21 cellular contexts compared by ENCODE assay signal in the genomic region with DNA sequence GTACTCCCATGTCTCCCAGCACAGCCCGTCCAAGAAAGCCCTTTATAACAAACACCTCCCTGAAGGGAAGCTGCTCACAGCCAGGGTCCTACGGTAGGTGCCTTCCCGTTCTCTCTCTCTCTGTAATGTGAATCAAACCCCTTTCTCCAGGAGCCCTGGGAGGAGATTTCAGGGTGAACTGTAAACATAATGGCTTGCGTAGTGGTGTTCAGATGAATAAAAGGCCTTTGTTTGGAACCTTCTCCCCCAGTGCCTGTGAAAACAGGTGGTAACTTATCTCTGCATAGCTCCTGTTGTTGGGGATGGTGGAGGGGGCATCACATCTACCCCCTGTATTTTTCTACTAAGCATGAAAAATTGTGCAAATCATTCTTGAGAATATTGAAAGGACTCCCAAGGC. TPM values are rescaled to one million over a fixed set of nuclear protein-coding genes. Genes with fewer than 3 reads are reported as not detected.
A peak's percentile ranks its signal among the peaks of the same experiment; 100 is the strongest.
DNase-seq lines count a peak whose midpoint lies in the region; ATAC-seq and TF ChIP-seq lines count a peak whose summit lies in the region.
"Had no signal": no experiment of that assay in that cellular context is flagged by ENCODE, and none has a peak within 500 bp of the region (broad histone marks: within the 10 kb centered on the region; RNA-seq: fewer than 3 reads in every experiment).

No MANE protein-coding gene starts in this region.

- H3K4me1 Mint-ChIP-seq in stimulated activated naive CD8-positive, alpha-beta T cell treated with anti-CD3 and anti-CD28 coated beads, Interleukin-15, amount 100 ng/mL, for 72 hours, result no peaks in the 10 kb centered on the region
- H3K4me1 Mint-ChIP-seq in activated B cell treated with CpG ODN at 0.5 μM for 24 hours (no peaks in the 10 kb centered on the region), naive B cell (no peaks in the 10 kb centered on the region)
- no peaks in the 10 kb centered on the region for H3K4me1 Mint-ChIP-seq in stimulated activated naive B cell treated with anti-CD40 and anti-IgM and Interleukin-4, amounts not matched to agents 10 μg/mL and 1 μg/mL and 100 μg/mL, for 72 hours

- peak overlapping the region; percentile 79 to 98 for H3K27ac Mint-ChIP-seq in stimulated activated naive CD8-positive, alpha-beta T cell treated with anti-CD3 and anti-CD28 coated beads, Interleukin-15, amount 100 ng/mL, for 72 hours
- H3K27ac Mint-ChIP-seq in activated B cell treated with CpG ODN at 0.5 μM for 24 hours (peak overlapping the region; percentile 30), naive B cell (peak overlapping the region in 4 of 6 donors; percentile 22 to 74 (median 54))
- peak overlapping the region; percentile 74 for H3K27ac Mint-ChIP-seq in stimulated activated naive B cell treated with anti-CD40 and anti-IgM and Interleukin-4, amounts not matched to agents 10 μg/mL and 1 μg/mL and 100 μg/mL, for 72 hours

- no peaks in the 10 kb centered on the region for H3K27me3 Mint-ChIP-seq in stimulated activated naive CD8-positive, alpha-beta T cell treated with anti-CD3 and anti-CD28 coated beads, Interleukin-15, amount 100 ng/mL, for 72 hours
- H3K27me3 Mint-ChIP-seq in activated B cell treated with CpG ODN at 0.5 μM for 24 hours (no peaks in the 10 kb centered on the region), naive B cell (no peaks in the 10 kb centered on the region)
- H3K27me3 Mint-ChIP-seq in stimulated activated naive B cell treated with anti-CD40 and anti-IgM and Interleukin-4, amounts not matched to agents 10 μg/mL and 1 μg/mL and 100 μg/mL, for 72 hours, result no peaks in the 10 kb centered on the region
- H3K27me3 Mint-ChIP-seq: CD4-positive, alpha-beta memory T cell had no signal

- no peak for DNase-seq in stimulated activated naive CD8-positive, alpha-beta T cell treated with anti-CD3 and anti-CD28 coated beads, Interleukin-15, amount 100 ng/mL, for 72 hours
- DNase-seq in stimulated activated naive CD8-positive, alpha-beta T cell treated with anti-CD3 and anti-CD28 coated beads, Interleukin-15, Interleukin-2, amounts not matched to agents 100 U/mL and 50 U/mL, for 24 hours, result no peak
- DNase-seq in activated B cell treated with CpG ODN at 0.5 μM for 24 hours (no peak), naive B cell (no peak), SHP77 (lab: John Stamatoyannopoulos, UW) (no peak)
- no peak for DNase-seq in stimulated activated naive B cell treated with anti-CD40 and anti-IgM and Interleukin-4, amounts not matched to agents 10 μg/mL and 1 μg/mL and 100 μg/mL, for 72 hours
- DNase-seq: CD4-positive, alpha-beta memory T cell; DMS153; GDM1; GOT3; KBM-7; NCI-H1105 treated with DMSO at 0.1 percent for 48 hours; NCI-H1694 treated with DMSO at 0.1 percent for 48 hours; NCI-H2107; NCI-H510A treated with DMSO at 0.1 percent for 48 hours; NCI-H774 had no signal

- H3K4me3 Mint-ChIP-seq in stimulated activated naive CD8-positive, alpha-beta T cell treated with anti-CD3 and anti-CD28 coated beads, Interleukin-15, amount 100 ng/mL, for 72 hours, result no peak overlapping the region
- H3K4me3 Mint-ChIP-seq in activated B cell treated with CpG ODN at 0.5 μM for 24 hours, result no peak overlapping the region
- no peak overlapping the region for H3K4me3 Mint-ChIP-seq in naive B cell
- no peak overlapping the region for H3K4me3 Mint-ChIP-seq in stimulated activated naive B cell treated with anti-CD40 and anti-IgM and Interleukin-4, amounts not matched to agents 10 μg/mL and 1 μg/mL and 100 μg/mL, for 72 hours
- H3K4me3 Mint-ChIP-seq: CD4-positive, alpha-beta memory T cell had no signal

- no peak for ATAC-seq in stimulated activated naive CD8-positive, alpha-beta T cell treated with anti-CD3 and anti-CD28 coated beads, Interleukin-15, amount 100 ng/mL, for 72 hours
- no peak for ATAC-seq in stimulated activated naive CD8-positive, alpha-beta T cell treated with anti-CD3 and anti-CD28 coated beads, Interleukin-15, Interleukin-2, amounts not matched to agents 100 U/mL and 50 U/mL, for 24 hours
- ATAC-seq in activated B cell treated with CpG ODN at 0.5 μM for 24 hours (ENCODE audit: low read depth), result no peak
- no peak for ATAC-seq in naive B cell (ENCODE audit: low read depth in 2 of 2)
- ATAC-seq in stimulated activated naive B cell treated with anti-CD40 and anti-IgM and Interleukin-4, amounts not matched to agents 10 μg/mL and 1 μg/mL and 100 μg/mL, for 72 hours (replicated peaks), result no peak
- no peak for ATAC-seq in GM19351 (IDR thresholded peaks at IDR 0.05; ENCODE audit: unreplicated experiment)
- no peak for ATAC-seq in GM21360 (IDR thresholded peaks at IDR 0.05; ENCODE audit: unreplicated experiment)
- ATAC-seq: A549 had no signal

- POLR2A ChIA-PET in activated B cell treated with CpG ODN at 0.5 μM for 24 hours (lab: Charles Lee), result no interaction called here

- TF ChIP-seq CTCF in activated B cell treated with CpG ODN at 0.5 μM for 24 hours (IDR thresholded peaks at IDR 0.05), result no peak

- H3K9me3 Mint-ChIP-seq in stimulated activated naive CD8-positive, alpha-beta T cell treated with anti-CD3 and anti-CD28 coated beads, Interleukin-15, amount 100 ng/mL, for 72 hours, result no peaks in the 10 kb centered on the region
- H3K9me3 Mint-ChIP-seq in activated B cell treated with CpG ODN at 0.5 μM for 24 hours (no peaks in the 10 kb centered on the region), naive B cell (no peaks in the 10 kb centered on the region)
- no peaks in the 10 kb centered on the region for H3K9me3 Mint-ChIP-seq in stimulated activated naive B cell treated with anti-CD40 and anti-IgM and Interleukin-4, amounts not matched to agents 10 μg/mL and 1 μg/mL and 100 μg/mL, for 72 hours
- H3K9me3 Mint-ChIP-seq: CD4-positive, alpha-beta memory T cell had no signal

- intact Hi-C loops in activated B cell treated with CpG ODN at 0.5 μM for 24 hours (cut with micrococcal nuclease), result loop anchor here (5.0 kb wide), 1 partner anchor 33 kb away; no protein-coding TSS in a partner anchor

- peaks cover 87% of the 10 kb centered on the region for H3K36me3 Mint-ChIP-seq in activated B cell treated with CpG ODN at 0.5 μM for 24 hours (ENCODE audit: low read depth)
- peaks cover 39 to 46% of the 10 kb centered on the region in 2 donors for H3K36me3 Mint-ChIP-seq in naive B cell
- peaks cover 43 to 65% of the 10 kb centered on the region in 2 donors for H3K36me3 Mint-ChIP-seq in stimulated activated naive B cell treated with anti-CD40 and anti-IgM and Interleukin-4, amounts not matched to agents 10 μg/mL and 1 μg/mL and 100 μg/mL, for 72 hours

- CTCF ChIA-PET in activated B cell treated with CpG ODN at 0.5 μM for 24 hours (lab: Charles Lee), result interaction anchor here (2.1 kb wide), 1 partner anchor 42 kb away, joined by 4 read pairs; no protein-coding TSS in a partner anchor

RNA-seq across cellular contexts. Expression of a gene that starts 12.4 kb away (rescaled TPM):
- 17.5 and 21.4 TPM in 2 replicates for total RNA-seq in activated B cell treated with CpG ODN at 0.5 μM for 24 hours
- polyA plus RNA-seq in naive B cell (ENCODE audit: low read depth in 6 of 6), result 1 to 10 TPM in 2 of 6 donors, under 1 TPM in 3, not detected in 1; 0.39 to 2.3 (median 1.00) TPM
- total RNA-seq: SK-MEL-5 had no signal

RNA-seq across cellular contexts. Expression of a gene that starts 18.9 kb away (rescaled TPM):
- total RNA-seq in activated B cell treated with CpG ODN at 0.5 μM for 24 hours, result 0.40 and 0.42 TPM in 2 replicates
- polyA plus RNA-seq in naive B cell (ENCODE audit: low read depth in 6 of 6), result not detected
- total RNA-seq: CD4-positive, alpha-beta memory T cell; Daoy; SK-MEL-5 had no signal
- polyA plus RNA-seq: A549; CD4-positive, alpha-beta memory T cell had no signal

RNA-seq across cellular contexts. Expression of a gene that starts 39.3 kb away (rescaled TPM):
- not detected in 2 replicates for total RNA-seq in activated B cell treated with CpG ODN at 0.5 μM for 24 hours
- not detected for polyA plus RNA-seq in naive B cell (ENCODE audit: low read depth in 6 of 6)
- total RNA-seq: CD4-positive, alpha-beta memory T cell; SK-MEL-5 had no signal
- polyA plus RNA-seq: CD4-positive, alpha-beta memory T cell had no signal

RNA-seq across cellular contexts. Expression of a gene that starts 43.4 kb away (rescaled TPM):
- total RNA-seq in activated B cell treated with CpG ODN at 0.5 μM for 24 hours, result 65.4 and 66.0 TPM in 2 replicates
- 10 to 100 TPM in 2 of 6 donors, 1 to 10 TPM in 4; 5.0 to 16.0 (median 9.4) TPM for polyA plus RNA-seq in naive B cell (ENCODE audit: low read depth in 6 of 6)

RNA-seq across cellular contexts. Expression of a gene that starts 43.5 kb away (rescaled TPM):
- 208 and 223 TPM in 2 replicates for total RNA-seq in activated B cell treated with CpG ODN at 0.5 μM for 24 hours
- 100 to 1,000 TPM; 364 to 441 (median 409) TPM for polyA plus RNA-seq in naive B cell (ENCODE audit: low read depth in 6 of 6)

Comparison
In these comparisons a context has a peak if more than half of its experiments do, and no peak if none do; other contexts are left out.
1. H3K27ac Mint-ChIP-seq: peak in every context shown above with its lines; median percentile 88 in stimulated activated naive CD8-positive, alpha-beta T cell treated with anti-CD3 and anti-CD28 coated beads, Interleukin-15, amount 100 ng/mL, for 72 hours; 74 in stimulated activated naive B cell treated with anti-CD40 and anti-IgM and Interleukin-4, amounts not matched to agents 10 μg/mL and 1 μg/mL and 100 μg/mL, for 72 hours; 54 in naive B cell; 30 in activated B cell treated with CpG ODN at 0.5 μM for 24 hours.